ENCODE assay signal across 8 cellular contexts in the genomic region with DNA sequence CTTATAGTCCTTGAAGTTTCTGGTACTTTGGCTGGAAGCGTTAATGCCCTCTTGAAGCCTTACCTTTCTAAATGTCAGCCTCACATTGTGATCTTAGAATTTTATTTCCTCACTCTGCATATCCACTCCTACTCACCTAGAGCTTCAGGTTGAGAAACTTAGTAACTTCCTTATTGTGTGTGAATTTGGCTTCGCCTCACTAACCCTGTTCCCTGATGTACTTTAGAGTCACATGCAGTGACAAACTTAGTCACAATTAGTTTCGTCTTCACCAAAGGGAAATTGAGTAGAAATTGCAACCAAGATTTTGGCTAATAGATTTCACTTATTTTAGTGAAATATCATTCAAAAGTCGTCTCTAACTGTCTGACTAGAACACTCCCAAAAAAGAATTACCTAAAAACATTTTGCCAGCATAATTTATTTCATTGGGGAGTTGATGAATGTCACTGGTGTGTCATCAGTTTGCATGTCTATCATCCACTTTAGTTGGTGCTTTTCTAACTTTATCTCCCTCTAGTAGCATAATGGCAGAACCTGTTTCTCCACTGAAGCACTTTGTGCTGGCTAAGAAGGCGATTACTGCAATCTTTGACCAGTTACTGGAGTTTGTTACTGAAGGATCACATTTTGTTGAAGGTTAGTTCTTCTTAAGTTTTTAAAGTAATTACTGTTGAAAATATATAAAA. TPM values are rescaled to one million over a fixed set of nuclear protein-coding genes. Genes with fewer than 3 reads are reported as not detected.
A peak's percentile ranks its signal among the peaks of the same experiment; 100 is the strongest.
DNase-seq lines count a peak whose midpoint lies in the region; ATAC-seq and TF ChIP-seq lines count a peak whose summit lies in the region.

No MANE protein-coding gene starts in this region.

- no peaks in the 10 kb centered on the region for H3K27me3 Mint-ChIP-seq in activated T-cell treated with anti-CD3 and anti-CD28 coated beads, Interleukin-2, amount 50 U/mL, for 72 hours (ENCODE audit: low read depth)

- no peaks in the 10 kb centered on the region for H3K27me3 ChIP-seq in ovary

- peak overlapping the region; percentile 93 to 99 for H3K4me3 Mint-ChIP-seq in activated T-cell treated with anti-CD3 and anti-CD28 coated beads, Interleukin-2, amount 50 U/mL, for 72 hours

- TF ChIP-seq EP300 in ovary (IDR thresholded peaks at IDR 0.05) = no peak

- peak in 1 of 2 donors; percentile 27 for ATAC-seq in activated T-cell treated with anti-CD3 and anti-CD28 coated beads, Interleukin-2, amount 50 U/mL, for 72 hours (replicated peaks in 1 of 2)
- ATAC-seq in HG02884 (IDR thresholded peaks at IDR 0.05; ENCODE audit: unreplicated experiment) = peak; percentile 72

- H3K36me3 Mint-ChIP-seq in activated T-cell treated with anti-CD3 and anti-CD28 coated beads, Interleukin-2, amount 50 U/mL, for 72 hours (ENCODE audit: insufficient read depth in 2 of 2) = peaks cover 7 to 9% of the 10 kb centered on the region in 2 donors

- no peak for DNase-seq in activated T-cell treated with anti-CD3 and anti-CD28 coated beads, Interleukin-2, amount 50 U/mL, for 72 hours
- no peak for DNase-seq in activated T-cell treated with anti-CD3 and anti-CD28 coated beads for 4 hours
- DNase-seq in OCI-M1 (lab: John Stamatoyannopoulos, UW) = peak; percentile 35
- peak; percentile 64 for DNase-seq in epithelial cell of esophagus (ENCODE audit: low read depth)
- no peak for DNase-seq in ovary
- DNase-seq in stimulated activated CD4-positive, alpha-beta T cell treated with anti-CD3 and anti-CD28 coated beads, Interleukin-2, amount 100 ng/mL, for 24 hours = no peak
- no peak for DNase-seq in stimulated activated CD4-positive, alpha-beta T cell treated with anti-CD3 and anti-CD28 coated beads, Interleukin-15, amount 100 ng/mL, for 24 hours

- H3K4me3 ChIP-seq in epithelial cell of esophagus (ENCODE audit: low read length) (peak overlapping the region; percentile 81), ovary (peak overlapping the region; percentile 80)

- H3K27ac Mint-ChIP-seq in activated T-cell treated with anti-CD3 and anti-CD28 coated beads, Interleukin-2, amount 50 U/mL, for 72 hours = peak overlapping the region; percentile 97

- peak overlapping the region in 1 of 2 donors; percentile 64 for H3K27ac ChIP-seq in ovary

- no peaks in the 10 kb centered on the region for H3K36me3 ChIP-seq in ovary

- H3K4me1 ChIP-seq in ovary (ENCODE audit: insufficient read depth) = peaks cover 6% of the 10 kb centered on the region

- intact Hi-C loops in ovary (cut with DNase I) = loop anchor here in 1 of 4 donors (1.0 kb wide), 1 partner anchor 25 kb away; a partner anchor contains a TSS

- no peaks in the 10 kb centered on the region for H3K9me3 Mint-ChIP-seq in activated T-cell treated with anti-CD3 and anti-CD28 coated beads, Interleukin-2, amount 50 U/mL, for 72 hours

- TF ChIP-seq POLR2A in ovary (IDR thresholded peaks at IDR 0.05) = no peak

- WGBS in ovary, 3 donors = 39 to 44% (median 42%) methylated on average over 5 of the region's 5 CpGs

- no peaks in the 10 kb centered on the region for H3K9me3 ChIP-seq in ovary

- peaks cover 23% of the 10 kb centered on the region for H3K4me1 Mint-ChIP-seq in activated T-cell treated with anti-CD3 and anti-CD28 coated beads, Interleukin-2, amount 50 U/mL, for 72 hours (ENCODE audit: low read depth)

- TF ChIP-seq CTCF in epithelial cell of esophagus (IDR thresholded peaks at IDR 0.05; ENCODE audit: insufficient read depth, low read depth, low read length, missing control alignments) (no peak), ovary (IDR thresholded peaks at IDR 0.05) (no peak)

RNA-seq across cellular contexts. Expression of a gene that starts 1.0 kb away (rescaled TPM):
- 10 to 100 TPM; 31.1 to 32.0 TPM for total RNA-seq in activated T-cell treated with anti-CD3 and anti-CD28 coated beads, Interleukin-2, amount 50 U/mL, for 72 hours
- 10 to 100 TPM; 35.4 to 49.8 (median 39.6) TPM for total RNA-seq in ovary
- 10 to 100 TPM; 11.8 to 20.2 TPM for polyA plus RNA-seq in ovary

RNA-seq across cellular contexts. Expression of a gene that starts 25.6 kb away (rescaled TPM):
- 10 to 100 TPM; 36.1 to 41.0 TPM for total RNA-seq in activated T-cell treated with anti-CD3 and anti-CD28 coated beads, Interleukin-2, amount 50 U/mL, for 72 hours
- 10 to 100 TPM; 32.9 to 45.2 (median 38.3) TPM for total RNA-seq in ovary
- 10 to 100 TPM; 32.7 to 37.3 TPM for polyA plus RNA-seq in ovary

Comparison
In these comparisons a context has a peak if more than half of its experiments do, and no peak if none do; other contexts are left out.
1. DNase-seq: peak in OCI-M1 (single experiment) and epithelial cell of esophagus (single experiment); none in activated T-cell treated with anti-CD3 and anti-CD28 coated beads, Interleukin-2, amount 50 U/mL, for 72 hours (0 of 2), activated T-cell treated with anti-CD3 and anti-CD28 coated beads for 4 hours (single experiment), ovary (0 of 5), stimulated activated CD4-positive, alpha-beta T cell treated with anti-CD3 and anti-CD28 coated beads, Interleukin-2, amount 100 ng/mL, for 24 hours (0 of 2) and stimulated activated CD4-positive, alpha-beta T cell treated with anti-CD3 and anti-CD28 coated beads, Interleukin-15, amount 100 ng/mL, for 24 hours (single experiment).